In genomic region chr20:62967149-62967501, GRCh38 we compare ENCODE assay signal across 22 cellular contexts. TPM values are rescaled to one million over a fixed set of nuclear protein-coding genes. Genes with fewer than 3 reads are reported as not detected.
DNase-seq lines count a peak whose midpoint lies in the region; FAIRE-seq lines count a peak whose summit lies in the region.
"Had no signal": no experiment of that assay in that cellular context is flagged by ENCODE, and none has a peak within 500 bp of the region (broad histone marks: within the 10 kb centered on the region; RNA-seq: fewer than 3 reads in every experiment).

No MANE protein-coding gene starts in this region.

- H3K23ac ChIP-seq in neuronal stem cell (ENCODE audit: low read depth, low read length, poor library complexity) = no peak overlapping the region

- peak; percentile 82 for FAIRE-seq in HTR-8/SVneo (lab: Jason Lieb, UNC)
- FAIRE-seq: A204.1, D721Med, G401.6, GM12891, GM19239 had no signal

- H3K9me3 ChIP-seq in BLaER1 = no peaks in the 10 kb centered on the region
- peaks cover 0 to under 1% of the 10 kb centered on the region in 2 donors for H3K9me3 ChIP-seq in neuronal stem cell (replicated peaks in 1 of 2; ENCODE audit: control insufficient read depth in 2 of 2, insufficient read depth in 1 of 2, low read depth in 1 of 2, low read length in 2 of 2)
- H3K9me3 ChIP-seq: BE2C; BLaER1 treated with 17β-estradiol and CSF1 and Interleukin-3, amounts not matched to agents 10 nM and 100 nM; Caco-2 had no signal

- H2BK15ac ChIP-seq in neuronal stem cell (ENCODE audit: low read length) = no peak overlapping the region

- no peak overlapping the region for H3K9ac ChIP-seq in BLaER1
- peak overlapping the region; percentile 50 for H3K9ac ChIP-seq in neuronal stem cell (ENCODE audit: low read depth, low read length, poor library complexity)

- H3K4ac ChIP-seq in neuronal stem cell (ENCODE audit: low read length) = no peak overlapping the region

- no peak overlapping the region for H2AFZ ChIP-seq in neuronal stem cell (ENCODE audit: low read length)

- H4K8ac ChIP-seq in neuronal stem cell (ENCODE audit: low read depth, low read length) = no peak overlapping the region

- peaks cover 7% of the 10 kb centered on the region for H3K4me1 Mint-ChIP-seq in T-helper 2 cell treated with Interferon-gamma antibody and Interleukin-4, amounts not matched to agents 5 μg/mL and 100 μg/mL, for 36 hours (ENCODE audit: low read depth)

- peak overlapping the region; percentile 88 for H2AK5ac ChIP-seq in neuronal stem cell (ENCODE audit: low read depth, low read length)

- no peak overlapping the region for H3K27ac Mint-ChIP-seq in T-helper 2 cell treated with Interferon-gamma antibody and Interleukin-4, amounts not matched to agents 5 μg/mL and 100 μg/mL, for 36 hours
- H3K27ac Mint-ChIP-seq: CD4-positive, alpha-beta T cell; CD8-positive, alpha-beta T cell had no signal

- H3K36me3 Mint-ChIP-seq in T-helper 2 cell treated with Interferon-gamma antibody and Interleukin-4, amounts not matched to agents 5 μg/mL and 100 μg/mL, for 36 hours (ENCODE audit: low read depth) = no peaks in the 10 kb centered on the region

- no peak overlapping the region for H3K4me3 Mint-ChIP-seq in T-helper 2 cell treated with Interferon-gamma antibody and Interleukin-4, amounts not matched to agents 5 μg/mL and 100 μg/mL, for 36 hours
- H3K4me3 Mint-ChIP-seq: CD4-positive, alpha-beta T cell; CD8-positive, alpha-beta T cell had no signal

- H4K20me1 ChIP-seq in BLaER1 = peaks cover 62% of the 10 kb centered on the region

- H3K79me1 ChIP-seq in neuronal stem cell (ENCODE audit: low read depth, low read length) = no peaks in the 10 kb centered on the region

- H3K4me3 ChIP-seq in BLaER1 (no peak overlapping the region), neuronal stem cell (ENCODE audit: low read length in 2 of 2) (no peak overlapping the region)
- H3K4me3 ChIP-seq: BLaER1 treated with 17β-estradiol and CSF1 and Interleukin-3, amounts not matched to agents 10 nM and 100 nM had no signal

- peak overlapping the region; percentile 47 for H3K14ac ChIP-seq in neuronal stem cell (ENCODE audit: low read length)

- H2BK5ac ChIP-seq in neuronal stem cell (ENCODE audit: low read length) = peak overlapping the region; percentile 78

- DNase-seq in HTR-8/SVneo (ENCODE audit: insufficient read length, low spot score) = no peak
- DNase-seq in neuronal stem cell (ENCODE audit: low spot score) = no peak
- no peak for DNase-seq in T-helper 2 cell treated with Interferon-gamma antibody and Interleukin-4, amounts not matched to agents 5 μg/mL and 100 μg/mL, for 36 hours (ENCODE audit: low spot score)
- no peak for DNase-seq in OCI-M2 (lab: John Stamatoyannopoulos, UW; ENCODE audit: unreplicated experiment)
- DNase-seq: 8988T; ACHN; BE2C; Caco-2; Calu3; CD4-positive, alpha-beta T cell; CD8-positive, alpha-beta T cell; DMS79 treated with DMSO at 0.1 percent for 48 hours; GF-D8 had no signal

- no peaks in the 10 kb centered on the region for H3K27me3 ChIP-seq in BLaER1
- H3K27me3 ChIP-seq in neuronal stem cell (ENCODE audit: control insufficient read depth in 3 of 3, insufficient read depth in 3 of 3, low read depth in 1 of 3, low read length in 3 of 3) = peaks cover 0 to 76% (median under 1%) of the 10 kb centered on the region in 3 experiments
- H3K27me3 ChIP-seq: BE2C; BLaER1 treated with 17β-estradiol and CSF1 and Interleukin-3, amounts not matched to agents 10 nM and 100 nM had no signal

- H3K9me3 Mint-ChIP-seq in T-helper 2 cell treated with Interferon-gamma antibody and Interleukin-4, amounts not matched to agents 5 μg/mL and 100 μg/mL, for 36 hours = no peaks in the 10 kb centered on the region
- H3K9me3 Mint-ChIP-seq: CD4-positive, alpha-beta T cell; CD8-positive, alpha-beta T cell had no signal

- H2BK120ac ChIP-seq in neuronal stem cell (ENCODE audit: low read depth, low read length) = no peak overlapping the region

- H3K27me3 Mint-ChIP-seq in T-helper 2 cell treated with Interferon-gamma antibody and Interleukin-4, amounts not matched to agents 5 μg/mL and 100 μg/mL, for 36 hours (ENCODE audit: low read depth) = peaks cover 11% of the 10 kb centered on the region

- peak overlapping the region; percentile 28 for H3K18ac ChIP-seq in neuronal stem cell (ENCODE audit: low read length)

- H3K36me3 ChIP-seq in BLaER1 (peaks cover 60% of the 10 kb centered on the region), neuronal stem cell (replicated peaks in 1 of 2; ENCODE audit: control insufficient read depth in 2 of 2, insufficient read depth in 2 of 2, low read length in 2 of 2) (no peaks in the 10 kb centered on the region)
- H3K36me3 ChIP-seq: BE2C had no signal

- H3K4me2 ChIP-seq in BLaER1 = no peak overlapping the region
- H3K4me2 ChIP-seq in neuronal stem cell (ENCODE audit: insufficient read depth, low read length, poor library complexity, severe bottlenecking) = no peak overlapping the region
- H3K4me2 ChIP-seq: BLaER1 treated with 17β-estradiol and CSF1 and Interleukin-3, amounts not matched to agents 10 nM and 100 nM had no signal

- no peak overlapping the region for H4K91ac ChIP-seq in neuronal stem cell (ENCODE audit: low read depth, low read length, poor library complexity)

- H2BK12ac ChIP-seq in neuronal stem cell (ENCODE audit: low read length) = no peak overlapping the region

- H3K27ac ChIP-seq in BLaER1 = peak overlapping the region; percentile 18; the same call in 1 of the 2 replicates
- H3K27ac ChIP-seq in neuronal stem cell (replicated peaks; ENCODE audit: low read length) = no peak overlapping the region
- H3K27ac ChIP-seq: BLaER1 treated with 17β-estradiol and CSF1 and Interleukin-3, amounts not matched to agents 10 nM and 100 nM; C4-2B had no signal

- H3K4me1 ChIP-seq in BLaER1 (peaks cover 40% of the 10 kb centered on the region), neuronal stem cell (ENCODE audit: control insufficient read depth in 2 of 2, insufficient read depth in 1 of 2, low read depth in 1 of 2, low read length in 2 of 2) (peaks cover 0 to under 1% of the 10 kb centered on the region in 2 donors)
- H3K4me1 ChIP-seq: Caco-2 had no signal

- WGBS in neuronal stem cell (ENCODE audit: extremely low coverage in 2 of 2, insufficient read length in 2 of 2, insufficient replicate concordance in 1 of 2), 2 donors = no CpG with 5 or more reads among the region's 6 CpGs

RNA-seq across cellular contexts. Expression of gene SLC17A9, which starts 14.6 kb away (rescaled TPM):
- polyA plus RNA-seq in neuronal stem cell (2013, experiment 1 of 2) = 1.6 TPM
- polyA plus RNA-seq in neuronal stem cell (2013, experiment 2 of 2) = 1.9 TPM

RNA-seq across cellular contexts. Expression of gene GID8, which starts 29.2 kb away (rescaled TPM):
- 34.3 TPM for polyA plus RNA-seq in neuronal stem cell (2013, experiment 1 of 2)
- polyA plus RNA-seq in neuronal stem cell (2013, experiment 2 of 2) = 35.7 TPM

RNA-seq across cellular contexts. Expression of gene BHLHE23, which starts 39.6 kb away (rescaled TPM):
- not detected for polyA plus RNA-seq in neuronal stem cell (2013, experiment 1 of 2)
- polyA plus RNA-seq in neuronal stem cell (2013, experiment 2 of 2) = not detected
- polyA plus RNA-seq: AG04450 had no signal

RNA-seq across cellular contexts. Expression of gene DIDO1, which starts 40.8 kb away (rescaled TPM):
- 50.1 TPM for polyA plus RNA-seq in neuronal stem cell (2013, experiment 1 of 2)
- 49.8 TPM for polyA plus RNA-seq in neuronal stem cell (2013, experiment 2 of 2)
